Comparison of ENCODE assay signal across 3 cellular contexts in the genomic region with DNA sequence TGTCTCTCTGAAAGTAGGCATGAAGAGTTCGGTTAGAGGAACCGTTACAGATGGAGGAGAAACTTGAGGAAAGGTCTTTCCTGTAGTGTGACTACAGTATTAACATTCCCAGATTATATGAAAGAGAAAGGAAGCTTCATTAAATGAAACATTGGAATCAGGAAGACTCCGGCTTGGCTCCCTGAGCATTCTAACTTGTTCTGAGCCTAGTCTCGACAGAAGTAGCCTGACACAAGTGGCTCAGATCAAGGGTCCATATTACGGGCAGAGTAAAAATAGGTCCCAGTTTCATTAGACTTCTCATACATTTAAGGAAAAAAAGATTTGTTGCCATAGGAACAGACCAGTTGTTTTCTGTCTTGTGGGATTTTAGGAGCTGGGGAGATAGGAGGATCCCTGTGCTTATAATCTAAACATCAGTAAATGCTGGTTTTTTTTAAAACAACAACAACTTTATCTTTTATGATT.
TF ChIP-seq lines count a peak whose summit lies in the region.

No MANE protein-coding gene starts in this region.

TF ChIP-seq in IMR-90, 13 proteins besides CTCF, POLR2A, EP300 and RAD21:
- TF ChIP-seq FOS (IDR thresholded peaks at IDR 0.05; ENCODE audit: low read depth, low read length), result no peak
- TF ChIP-seq RFX5 (IDR thresholded peaks at IDR 0.05; ENCODE audit: low read depth, low read length), result no peak
- TF ChIP-seq MXI1 (IDR thresholded peaks at IDR 0.05; ENCODE audit: borderline replicate concordance, low read depth, low read length), result no peak
- TF ChIP-seq CHD1 (IDR thresholded peaks at IDR 0.05; ENCODE audit: low read depth, low read length), result no peak
- TF ChIP-seq RCOR1 (IDR thresholded peaks at IDR 0.05; ENCODE audit: insufficient replicate concordance, low read length), result no peak
- TF ChIP-seq NFE2L2 (IDR thresholded peaks at IDR 0.05; ENCODE audit: low read depth, low read length), result no peak
- TF ChIP-seq, protein P1, sequence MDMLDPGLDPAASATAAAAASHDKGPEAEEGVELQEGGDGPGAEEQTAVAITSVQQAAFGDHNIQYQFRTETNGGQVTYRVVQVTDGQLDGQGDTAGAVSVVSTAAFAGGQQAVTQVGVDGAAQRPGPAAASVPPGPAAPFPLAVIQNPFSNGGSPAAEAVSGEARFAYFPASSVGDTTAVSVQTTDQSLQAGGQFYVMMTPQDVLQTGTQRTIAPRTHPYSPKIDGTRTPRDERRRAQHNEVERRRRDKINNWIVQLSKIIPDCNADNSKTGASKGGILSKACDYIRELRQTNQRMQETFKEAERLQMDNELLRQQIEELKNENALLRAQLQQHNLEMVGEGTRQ (IDR thresholded peaks at IDR 0.05; ENCODE audit: low read depth, low read length), result no peak
- no peak for TF ChIP-seq SMC3 (IDR thresholded peaks at IDR 0.05; ENCODE audit: low read depth, low read length)
- no peak for TF ChIP-seq MAZ (IDR thresholded peaks at IDR 0.05; ENCODE audit: borderline replicate concordance, low read depth, low read length)
- TF ChIP-seq, protein P2, sequence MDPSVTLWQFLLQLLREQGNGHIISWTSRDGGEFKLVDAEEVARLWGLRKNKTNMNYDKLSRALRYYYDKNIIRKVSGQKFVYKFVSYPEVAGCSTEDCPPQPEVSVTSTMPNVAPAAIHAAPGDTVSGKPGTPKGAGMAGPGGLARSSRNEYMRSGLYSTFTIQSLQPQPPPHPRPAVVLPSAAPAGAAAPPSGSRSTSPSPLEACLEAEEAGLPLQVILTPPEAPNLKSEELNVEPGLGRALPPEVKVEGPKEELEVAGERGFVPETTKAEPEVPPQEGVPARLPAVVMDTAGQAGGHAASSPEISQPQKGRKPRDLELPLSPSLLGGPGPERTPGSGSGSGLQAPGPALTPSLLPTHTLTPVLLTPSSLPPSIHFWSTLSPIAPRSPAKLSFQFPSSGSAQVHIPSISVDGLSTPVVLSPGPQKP (IDR thresholded peaks at IDR 0.05; ENCODE audit: borderline replicate concordance, low read depth, low read length), result no peak
- no peak for TF ChIP-seq BHLHE40 (IDR thresholded peaks at IDR 0.05; ENCODE audit: low read depth, low read length)
- no peak for TF ChIP-seq CEBPB (IDR thresholded peaks at IDR 0.05; ENCODE audit: low read depth, low read length)
- no peak for TF ChIP-seq MAFK (IDR thresholded peaks at IDR 0.05; ENCODE audit: low read depth, low read length)

TF ChIP-seq in HepG2, 621 proteins besides CTCF, POLR2A, EP300 and RAD21:
- TF ChIP-seq MTF1 (CRISPR knock-in tag; IDR thresholded peaks at IDR 0.05), result no peak
- TF ChIP-seq, protein P3, sequence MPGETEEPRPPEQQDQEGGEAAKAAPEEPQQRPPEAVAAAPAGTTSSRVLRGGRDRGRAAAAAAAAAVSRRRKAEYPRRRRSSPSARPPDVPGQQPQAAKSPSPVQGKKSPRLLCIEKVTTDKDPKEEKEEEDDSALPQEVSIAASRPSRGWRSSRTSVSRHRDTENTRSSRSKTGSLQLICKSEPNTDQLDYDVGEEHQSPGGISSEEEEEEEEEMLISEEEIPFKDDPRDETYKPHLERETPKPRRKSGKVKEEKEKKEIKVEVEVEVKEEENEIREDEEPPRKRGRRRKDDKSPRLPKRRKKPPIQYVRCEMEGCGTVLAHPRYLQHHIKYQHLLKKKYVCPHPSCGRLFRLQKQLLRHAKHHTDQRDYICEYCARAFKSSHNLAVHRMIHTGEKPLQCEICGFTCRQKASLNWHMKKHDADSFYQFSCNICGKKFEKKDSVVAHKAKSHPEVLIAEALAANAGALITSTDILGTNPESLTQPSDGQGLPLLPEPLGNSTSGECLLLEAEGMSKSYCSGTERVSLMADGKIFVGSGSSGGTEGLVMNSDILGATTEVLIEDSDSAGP (CRISPR knock-in tag; IDR thresholded peaks at IDR 0.05; ENCODE audit: borderline replicate concordance), result no peak
- no peak for TF ChIP-seq ZNF264 (CRISPR knock-in tag; IDR thresholded peaks at IDR 0.05)
- TF ChIP-seq, protein P4, sequence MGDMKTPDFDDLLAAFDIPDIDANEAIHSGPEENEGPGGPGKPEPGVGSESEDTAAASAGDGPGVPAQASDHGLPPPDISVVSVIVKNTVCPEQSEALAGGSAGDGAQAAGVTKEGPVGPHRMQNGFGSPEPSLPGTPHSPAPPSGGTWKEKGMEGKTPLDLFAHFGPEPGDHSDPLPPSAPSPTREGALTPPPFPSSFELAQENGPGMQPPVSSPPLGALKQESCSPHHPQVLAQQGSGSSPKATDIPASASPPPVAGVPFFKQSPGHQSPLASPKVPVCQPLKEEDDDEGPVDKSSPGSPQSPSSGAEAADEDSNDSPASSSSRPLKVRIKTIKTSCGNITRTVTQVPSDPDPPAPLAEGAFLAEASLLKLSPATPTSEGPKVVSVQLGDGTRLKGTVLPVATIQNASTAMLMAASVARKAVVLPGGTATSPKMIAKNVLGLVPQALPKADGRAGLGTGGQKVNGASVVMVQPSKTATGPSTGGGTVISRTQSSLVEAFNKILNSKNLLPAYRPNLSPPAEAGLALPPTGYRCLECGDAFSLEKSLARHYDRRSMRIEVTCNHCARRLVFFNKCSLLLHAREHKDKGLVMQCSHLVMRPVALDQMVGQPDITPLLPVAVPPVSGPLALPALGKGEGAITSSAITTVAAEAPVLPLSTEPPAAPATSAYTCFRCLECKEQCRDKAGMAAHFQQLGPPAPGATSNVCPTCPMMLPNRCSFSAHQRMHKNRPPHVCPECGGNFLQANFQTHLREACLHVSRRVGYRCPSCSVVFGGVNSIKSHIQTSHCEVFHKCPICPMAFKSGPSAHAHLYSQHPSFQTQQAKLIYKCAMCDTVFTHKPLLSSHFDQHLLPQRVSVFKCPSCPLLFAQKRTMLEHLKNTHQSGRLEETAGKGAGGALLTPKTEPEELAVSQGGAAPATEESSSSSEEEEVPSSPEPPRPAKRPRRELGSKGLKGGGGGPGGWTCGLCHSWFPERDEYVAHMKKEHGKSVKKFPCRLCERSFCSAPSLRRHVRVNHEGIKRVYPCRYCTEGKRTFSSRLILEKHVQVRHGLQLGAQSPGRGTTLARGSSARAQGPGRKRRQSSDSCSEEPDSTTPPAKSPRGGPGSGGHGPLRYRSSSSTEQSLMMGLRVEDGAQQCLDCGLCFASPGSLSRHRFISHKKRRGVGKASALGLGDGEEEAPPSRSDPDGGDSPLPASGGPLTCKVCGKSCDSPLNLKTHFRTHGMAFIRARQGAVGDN (CRISPR knock-in tag; IDR thresholded peaks at IDR 0.05), result no peak
- no peak for TF ChIP-seq U2AF1 (optimal IDR thresholded peaks at IDR 0.05; ENCODE audit: low read depth, low read length)
- TF ChIP-seq, protein P5, sequence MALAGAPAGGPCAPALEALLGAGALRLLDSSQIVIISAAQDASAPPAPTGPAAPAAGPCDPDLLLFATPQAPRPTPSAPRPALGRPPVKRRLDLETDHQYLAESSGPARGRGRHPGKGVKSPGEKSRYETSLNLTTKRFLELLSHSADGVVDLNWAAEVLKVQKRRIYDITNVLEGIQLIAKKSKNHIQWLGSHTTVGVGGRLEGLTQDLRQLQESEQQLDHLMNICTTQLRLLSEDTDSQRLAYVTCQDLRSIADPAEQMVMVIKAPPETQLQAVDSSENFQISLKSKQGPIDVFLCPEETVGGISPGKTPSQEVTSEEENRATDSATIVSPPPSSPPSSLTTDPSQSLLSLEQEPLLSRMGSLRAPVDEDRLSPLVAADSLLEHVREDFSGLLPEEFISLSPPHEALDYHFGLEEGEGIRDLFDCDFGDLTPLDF (CRISPR knock-in tag; IDR thresholded peaks at IDR 0.05), result no peak
- TF ChIP-seq IRF2 (CRISPR knock-in tag; IDR thresholded peaks at IDR 0.05), result no peak
- TF ChIP-seq GATAD1 (CRISPR knock-in tag; IDR thresholded peaks at IDR 0.05), result no peak
- TF ChIP-seq NFYB (CRISPR knock-in tag; IDR thresholded peaks at IDR 0.05), result no peak
TF ChIP-seq in HepG2: peak in this region for 0.

TF ChIP-seq in SK-N-SH treated with all-trans-retinoic acid at 6 μM for 48 hours, 23 proteins besides CTCF, POLR2A, EP300 and RAD21:
- TF ChIP-seq, protein P6, sequence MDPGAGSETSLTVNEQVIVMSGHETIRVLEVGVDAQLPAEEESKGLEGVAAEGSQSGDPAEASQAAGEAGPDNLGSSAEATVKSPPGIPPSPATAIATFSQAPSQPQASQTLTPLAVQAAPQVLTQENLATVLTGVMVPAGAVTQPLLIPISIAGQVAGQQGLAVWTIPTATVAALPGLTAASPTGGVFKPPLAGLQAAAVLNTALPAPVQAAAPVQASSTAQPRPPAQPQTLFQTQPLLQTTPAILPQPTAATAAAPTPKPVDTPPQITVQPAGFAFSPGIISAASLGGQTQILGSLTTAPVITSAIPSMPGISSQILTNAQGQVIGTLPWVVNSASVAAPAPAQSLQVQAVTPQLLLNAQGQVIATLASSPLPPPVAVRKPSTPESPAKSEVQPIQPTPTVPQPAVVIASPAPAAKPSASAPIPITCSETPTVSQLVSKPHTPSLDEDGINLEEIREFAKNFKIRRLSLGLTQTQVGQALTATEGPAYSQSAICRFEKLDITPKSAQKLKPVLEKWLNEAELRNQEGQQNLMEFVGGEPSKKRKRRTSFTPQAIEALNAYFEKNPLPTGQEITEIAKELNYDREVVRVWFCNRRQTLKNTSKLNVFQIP (CRISPR knock-in tag; IDR thresholded peaks at IDR 0.05; ENCODE audit: borderline replicate concordance, low read depth), result no peak
- TF ChIP-seq, protein P7, sequence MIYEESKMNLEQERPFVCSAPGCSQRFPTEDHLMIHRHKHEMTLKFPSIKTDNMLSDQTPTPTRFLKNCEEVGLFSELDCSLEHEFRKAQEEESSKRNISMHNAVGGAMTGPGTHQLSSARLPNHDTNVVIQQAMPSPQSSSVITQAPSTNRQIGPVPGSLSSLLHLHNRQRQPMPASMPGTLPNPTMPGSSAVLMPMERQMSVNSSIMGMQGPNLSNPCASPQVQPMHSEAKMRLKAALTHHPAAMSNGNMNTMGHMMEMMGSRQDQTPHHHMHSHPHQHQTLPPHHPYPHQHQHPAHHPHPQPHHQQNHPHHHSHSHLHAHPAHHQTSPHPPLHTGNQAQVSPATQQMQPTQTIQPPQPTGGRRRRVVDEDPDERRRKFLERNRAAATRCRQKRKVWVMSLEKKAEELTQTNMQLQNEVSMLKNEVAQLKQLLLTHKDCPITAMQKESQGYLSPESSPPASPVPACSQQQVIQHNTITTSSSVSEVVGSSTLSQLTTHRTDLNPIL (CRISPR knock-in tag; IDR thresholded peaks at IDR 0.05; ENCODE audit: low read depth), result no peak
- no peak for TF ChIP-seq CSDC2 (CRISPR knock-in tag; IDR thresholded peaks at IDR 0.05)
- TF ChIP-seq, protein P8, sequence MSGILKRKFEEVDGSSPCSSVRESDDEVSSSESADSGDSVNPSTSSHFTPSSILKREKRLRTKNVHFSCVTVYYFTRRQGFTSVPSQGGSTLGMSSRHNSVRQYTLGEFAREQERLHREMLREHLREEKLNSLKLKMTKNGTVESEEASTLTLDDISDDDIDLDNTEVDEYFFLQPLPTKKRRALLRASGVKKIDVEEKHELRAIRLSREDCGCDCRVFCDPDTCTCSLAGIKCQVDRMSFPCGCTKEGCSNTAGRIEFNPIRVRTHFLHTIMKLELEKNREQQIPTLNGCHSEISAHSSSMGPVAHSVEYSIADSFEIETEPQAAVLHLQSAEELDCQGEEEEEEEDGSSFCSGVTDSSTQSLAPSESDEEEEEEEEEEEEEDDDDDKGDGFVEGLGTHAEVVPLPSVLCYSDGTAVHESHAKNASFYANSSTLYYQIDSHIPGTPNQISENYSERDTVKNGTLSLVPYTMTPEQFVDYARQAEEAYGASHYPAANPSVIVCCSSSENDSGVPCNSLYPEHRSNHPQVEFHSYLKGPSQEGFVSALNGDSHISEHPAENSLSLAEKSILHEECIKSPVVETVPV (CRISPR knock-in tag; IDR thresholded peaks at IDR 0.05), result no peak
- no peak for TF ChIP-seq ZNF8 (CRISPR knock-in tag; IDR thresholded peaks at IDR 0.05)
- TF ChIP-seq, protein P9, sequence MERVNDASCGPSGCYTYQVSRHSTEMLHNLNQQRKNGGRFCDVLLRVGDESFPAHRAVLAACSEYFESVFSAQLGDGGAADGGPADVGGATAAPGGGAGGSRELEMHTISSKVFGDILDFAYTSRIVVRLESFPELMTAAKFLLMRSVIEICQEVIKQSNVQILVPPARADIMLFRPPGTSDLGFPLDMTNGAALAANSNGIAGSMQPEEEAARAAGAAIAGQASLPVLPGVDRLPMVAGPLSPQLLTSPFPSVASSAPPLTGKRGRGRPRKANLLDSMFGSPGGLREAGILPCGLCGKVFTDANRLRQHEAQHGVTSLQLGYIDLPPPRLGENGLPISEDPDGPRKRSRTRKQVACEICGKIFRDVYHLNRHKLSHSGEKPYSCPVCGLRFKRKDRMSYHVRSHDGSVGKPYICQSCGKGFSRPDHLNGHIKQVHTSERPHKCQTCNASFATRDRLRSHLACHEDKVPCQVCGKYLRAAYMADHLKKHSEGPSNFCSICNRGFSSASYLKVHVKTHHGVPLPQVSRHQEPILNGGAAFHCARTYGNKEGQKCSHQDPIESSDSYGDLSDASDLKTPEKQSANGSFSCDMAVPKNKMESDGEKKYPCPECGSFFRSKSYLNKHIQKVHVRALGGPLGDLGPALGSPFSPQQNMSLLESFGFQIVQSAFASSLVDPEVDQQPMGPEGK (CRISPR knock-in tag; IDR thresholded peaks at IDR 0.05; ENCODE audit: borderline replicate concordance), result no peak
- no peak for TF ChIP-seq GLIS3 (CRISPR knock-in tag; IDR thresholded peaks at IDR 0.05)
- no peak for TF ChIP-seq ZFP30 (CRISPR knock-in tag; IDR thresholded peaks at IDR 0.05)
- no peak for TF ChIP-seq PPARA (CRISPR knock-in tag; IDR thresholded peaks at IDR 0.05; ENCODE audit: borderline replicate concordance)
- no peak for TF ChIP-seq ESRRG (CRISPR knock-in tag; IDR thresholded peaks at IDR 0.05)
- TF ChIP-seq, protein P10, sequence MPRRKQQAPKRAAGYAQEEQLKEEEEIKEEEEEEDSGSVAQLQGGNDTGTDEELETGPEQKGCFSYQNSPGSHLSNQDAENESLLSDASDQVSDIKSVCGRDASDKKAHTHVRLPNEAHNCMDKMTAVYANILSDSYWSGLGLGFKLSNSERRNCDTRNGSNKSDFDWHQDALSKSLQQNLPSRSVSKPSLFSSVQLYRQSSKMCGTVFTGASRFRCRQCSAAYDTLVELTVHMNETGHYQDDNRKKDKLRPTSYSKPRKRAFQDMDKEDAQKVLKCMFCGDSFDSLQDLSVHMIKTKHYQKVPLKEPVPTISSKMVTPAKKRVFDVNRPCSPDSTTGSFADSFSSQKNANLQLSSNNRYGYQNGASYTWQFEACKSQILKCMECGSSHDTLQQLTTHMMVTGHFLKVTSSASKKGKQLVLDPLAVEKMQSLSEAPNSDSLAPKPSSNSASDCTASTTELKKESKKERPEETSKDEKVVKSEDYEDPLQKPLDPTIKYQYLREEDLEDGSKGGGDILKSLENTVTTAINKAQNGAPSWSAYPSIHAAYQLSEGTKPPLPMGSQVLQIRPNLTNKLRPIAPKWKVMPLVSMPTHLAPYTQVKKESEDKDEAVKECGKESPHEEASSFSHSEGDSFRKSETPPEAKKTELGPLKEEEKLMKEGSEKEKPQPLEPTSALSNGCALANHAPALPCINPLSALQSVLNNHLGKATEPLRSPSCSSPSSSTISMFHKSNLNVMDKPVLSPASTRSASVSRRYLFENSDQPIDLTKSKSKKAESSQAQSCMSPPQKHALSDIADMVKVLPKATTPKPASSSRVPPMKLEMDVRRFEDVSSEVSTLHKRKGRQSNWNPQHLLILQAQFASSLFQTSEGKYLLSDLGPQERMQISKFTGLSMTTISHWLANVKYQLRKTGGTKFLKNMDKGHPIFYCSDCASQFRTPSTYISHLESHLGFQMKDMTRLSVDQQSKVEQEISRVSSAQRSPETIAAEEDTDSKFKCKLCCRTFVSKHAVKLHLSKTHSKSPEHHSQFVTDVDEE (CRISPR knock-in tag; IDR thresholded peaks at IDR 0.05), result no peak
